In the genomic region with DNA sequence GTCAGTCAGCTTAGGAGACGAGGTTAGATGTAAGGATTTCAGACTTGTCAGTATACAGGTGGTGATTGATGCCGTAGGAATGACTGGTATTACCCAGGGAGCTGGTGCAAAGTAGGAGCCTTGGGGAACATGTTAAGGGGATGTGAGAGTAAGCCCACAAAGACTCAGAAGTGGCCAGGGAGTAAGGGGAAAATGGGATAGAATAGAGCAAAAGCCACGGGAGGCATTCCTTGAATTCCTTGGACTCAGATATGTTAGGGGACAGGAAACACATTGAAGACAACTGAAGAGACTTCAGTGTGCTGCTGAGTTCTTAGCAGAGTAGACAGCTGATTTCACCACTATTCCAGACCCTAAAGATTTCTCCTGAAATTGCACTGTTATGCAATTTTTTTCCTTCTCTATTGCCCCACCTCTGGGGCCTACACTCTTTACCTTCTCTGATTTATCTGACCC, we compare ENCODE assay signal across 8 cellular contexts. TPM values are rescaled to one million over a fixed set of nuclear protein-coding genes. Genes with fewer than 3 reads are reported as not detected.
DNase-seq lines count a peak whose midpoint lies in the region; ATAC-seq, FAIRE-seq and TF ChIP-seq lines count a peak whose summit lies in the region.

No MANE protein-coding gene starts in this region.

- no peak for ATAC-seq in HG02571 (IDR thresholded peaks at IDR 0.05; ENCODE audit: unreplicated experiment)

- H3K4me3 ChIP-seq in BE2C (ENCODE audit: low read depth, low read length) = peak overlapping the region; percentile 90

- FAIRE-seq in HTR-8/SVneo (lab: Jason Lieb, UNC) = no peak

- no peaks in the 10 kb centered on the region for H3K27me3 ChIP-seq in BE2C

- no peaks in the 10 kb centered on the region for H3K9me3 ChIP-seq in BE2C

- DNase-seq in BE2C = no peak
- DNase-seq in HTR-8/SVneo (ENCODE audit: insufficient read length, low spot score) = peak; percentile 19
- DNase-seq in amniotic stem cell (lab: John Stamatoyannopoulos, UW) = peak; percentile 4
- DNase-seq in kidney tubule cell (ENCODE audit: low spot score) = peak; percentile 96
- no peak for DNase-seq in OCI-M2 (lab: John Stamatoyannopoulos, UW; ENCODE audit: unreplicated experiment)
- no peak for DNase-seq in stimulated activated naive CD4-positive, alpha-beta T cell treated with Interleukin-2 at 50 U/mL for 16 hours (lab: John Stamatoyannopoulos, UW)
- DNase-seq in DMS79 treated with DMSO at 0.1 percent for 48 hours (lab: John Stamatoyannopoulos, UW) = no peak

- no peaks in the 10 kb centered on the region for H3K4me1 ChIP-seq in BE2C

- H3K36me3 ChIP-seq in BE2C = peaks cover 37% of the 10 kb centered on the region

- TF ChIP-seq CTCF in BE2C (IDR thresholded peaks at IDR 0.05; ENCODE audit: low read depth, low read length) = no peak

RNA-seq across cellular contexts. Expression of gene ACAT2, which starts 1.2 kb away (rescaled TPM):
- 12.2 TPM for polyA plus RNA-seq in BE2C (2012; ENCODE audit: insufficient read depth, insufficient read length, low read depth)

RNA-seq across cellular contexts. Expression of gene TCP1, which starts 28.8 kb away (rescaled TPM):
- polyA plus RNA-seq in BE2C (2012; ENCODE audit: insufficient read depth, insufficient read length, low read depth) = 463 TPM

RNA-seq across cellular contexts. Expression of gene MRPL18, which starts 29.6 kb away (rescaled TPM):
- polyA plus RNA-seq in BE2C (2012; ENCODE audit: insufficient read depth, insufficient read length, low read depth) = 128 TPM

RNA-seq across cellular contexts. Expression of gene WTAP, which starts 33.3 kb away (rescaled TPM):
- polyA plus RNA-seq in BE2C (2012; ENCODE audit: insufficient read depth, insufficient read length, low read depth) = 96.2 TPM

RNA-seq across cellular contexts. Expression of gene PNLDC1, which starts 39.4 kb away (rescaled TPM):
- 0.40 TPM for polyA plus RNA-seq in BE2C (2012; ENCODE audit: insufficient read depth, insufficient read length, low read depth)

Comparison
In these comparisons a context has a peak if more than half of its experiments do, and no peak if none do; other contexts are left out.
1. DNase-seq: peak in HTR-8/SVneo (single experiment), amniotic stem cell (single experiment) and kidney tubule cell (single experiment); none in BE2C (single experiment), OCI-M2 (single experiment), stimulated activated naive CD4-positive, alpha-beta T cell treated with Interleukin-2 at 50 U/mL for 16 hours (single experiment) and DMS79 treated with DMSO at 0.1 percent for 48 hours (single experiment).